8 cellular contexts compared by ENCODE assay signal in genomic region chr2:196171248-196171871, GRCh38. TPM values are rescaled to one million over a fixed set of nuclear protein-coding genes. Genes with fewer than 3 reads are reported as not detected.
A peak's percentile ranks its signal among the peaks of the same experiment; 100 is the strongest.
DNase-seq lines count a peak whose midpoint lies in the region; ATAC-seq and TF ChIP-seq lines count a peak whose summit lies in the region.

STK17B (minus strand) TSS chr2:196171578; CDS start chr2:196163383, 8,195 bp downstream.

- H3K4me3 Mint-ChIP-seq in chondrocyte (ENCODE audit: unreplicated experiment) = peak within 1 kb of the TSS; percentile 96

- ATAC-seq in GM19023 (IDR thresholded peaks at IDR 0.05; ENCODE audit: unreplicated experiment) (peak; percentile 58), HG03280 (IDR thresholded peaks at IDR 0.05; ENCODE audit: unreplicated experiment) (peak; percentile 49)

- no peaks in the 10 kb centered on the region for H3K27me3 Mint-ChIP-seq in chondrocyte (ENCODE audit: low read depth)

- peak within 1 kb of the TSS; percentile 98 for H3K27ac Mint-ChIP-seq in chondrocyte (ENCODE audit: unreplicated experiment)

- TF ChIP-seq CTCF in AG09319 (IDR thresholded peaks at IDR 0.05; ENCODE audit: low read depth, low read length) = peak; percentile 14
- TF ChIP-seq CTCF in chondrocyte (IDR thresholded peaks at IDR 0.05) = peak; percentile 58

- no peaks in the 10 kb centered on the region for H3K9me3 Mint-ChIP-seq in chondrocyte (ENCODE audit: low read depth)

- no peaks in the 10 kb centered on the region for H3K36me3 Mint-ChIP-seq in chondrocyte (ENCODE audit: low read depth)

- peaks cover 38% of the 10 kb centered on the region for H3K4me1 Mint-ChIP-seq in chondrocyte (ENCODE audit: low read depth)

- DNase-seq in AG09319 (ENCODE audit: extremely low read depth, low read depth) (peak; percentile 85), NCI-H510A (lab: John Stamatoyannopoulos, UW) (peak; percentile 94), chondrocyte (ENCODE audit: low spot score) (peak; percentile 95), kidney glomerular epithelial cell (lab: John Stamatoyannopoulos, UW) (peak; percentile 80)
- peak; percentile 95 to 96 for DNase-seq in activated CD4-positive, alpha-beta T cell treated with anti-CD3 and anti-CD28 coated beads for 24 hours (ENCODE audit: low read depth in 2 of 2)
- peak; percentile 96 for DNase-seq in stimulated activated CD4-positive, alpha-beta T cell treated with anti-CD3 and anti-CD28 coated beads, Interleukin-15, amount 100 ng/mL, for 48 hours (ENCODE audit: low read depth in 2 of 2)

RNA-seq across cellular contexts. Expression of gene STK17B, which starts in this region (rescaled TPM):
- total RNA-seq in chondrocyte = 35.4 to 50.2 TPM (median 37.2 TPM) in 3 replicates

Comparison
In these comparisons a context has a peak if more than half of its experiments do, and no peak if none do; other contexts are left out.
1. Peak in every context shown above with its lines: DNase-seq and ATAC-seq.